ENCODE assay signal across 8 cellular contexts in the genomic region with DNA sequence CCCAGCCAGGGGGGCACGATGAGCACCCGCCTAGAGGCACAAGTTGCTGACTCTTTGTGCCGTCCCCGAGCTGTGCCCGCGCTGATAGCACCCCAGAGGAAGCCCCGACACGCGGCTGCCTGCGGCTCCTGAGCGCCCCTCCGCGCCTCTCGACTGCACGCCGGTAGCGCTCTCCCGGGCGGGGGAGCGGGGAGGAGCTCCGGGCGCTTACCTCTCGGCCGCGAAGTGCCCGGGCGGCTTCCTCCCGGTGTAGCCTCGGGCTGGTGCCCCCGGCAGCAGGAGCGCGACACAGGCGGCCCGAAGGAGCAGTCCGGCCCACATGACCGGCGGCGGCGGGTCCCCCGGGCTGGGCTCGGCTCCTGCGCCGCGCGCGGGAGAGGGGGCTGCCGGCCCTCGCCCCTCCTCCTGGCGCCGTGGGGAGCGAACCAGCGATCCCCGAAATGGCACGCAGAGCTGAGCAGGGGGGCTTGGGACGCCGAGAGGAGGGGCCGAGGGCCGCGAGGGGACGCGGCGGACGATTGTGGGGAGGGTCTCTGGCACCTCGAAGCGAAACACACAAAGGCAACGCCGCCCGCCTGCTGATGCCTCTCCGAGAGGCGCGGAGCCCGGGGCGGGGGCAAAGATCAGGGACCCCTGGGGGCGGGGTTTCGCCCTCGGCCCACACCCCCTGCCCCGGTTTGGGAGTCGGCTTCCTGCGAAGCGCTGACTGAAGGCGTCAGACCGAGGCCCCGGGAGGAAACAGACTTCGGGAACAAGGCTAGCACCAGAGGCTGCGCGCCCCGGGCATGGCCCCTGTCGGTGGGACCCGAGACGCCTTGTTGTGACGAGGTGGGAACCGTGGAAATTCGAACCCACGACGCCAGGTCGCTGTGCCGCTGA.
A peak's percentile ranks its signal among the peaks of the same experiment; 100 is the strongest.
DNase-seq lines count a peak whose midpoint lies in the region; ATAC-seq and TF ChIP-seq lines count a peak whose summit lies in the region.

A gene with protein sequence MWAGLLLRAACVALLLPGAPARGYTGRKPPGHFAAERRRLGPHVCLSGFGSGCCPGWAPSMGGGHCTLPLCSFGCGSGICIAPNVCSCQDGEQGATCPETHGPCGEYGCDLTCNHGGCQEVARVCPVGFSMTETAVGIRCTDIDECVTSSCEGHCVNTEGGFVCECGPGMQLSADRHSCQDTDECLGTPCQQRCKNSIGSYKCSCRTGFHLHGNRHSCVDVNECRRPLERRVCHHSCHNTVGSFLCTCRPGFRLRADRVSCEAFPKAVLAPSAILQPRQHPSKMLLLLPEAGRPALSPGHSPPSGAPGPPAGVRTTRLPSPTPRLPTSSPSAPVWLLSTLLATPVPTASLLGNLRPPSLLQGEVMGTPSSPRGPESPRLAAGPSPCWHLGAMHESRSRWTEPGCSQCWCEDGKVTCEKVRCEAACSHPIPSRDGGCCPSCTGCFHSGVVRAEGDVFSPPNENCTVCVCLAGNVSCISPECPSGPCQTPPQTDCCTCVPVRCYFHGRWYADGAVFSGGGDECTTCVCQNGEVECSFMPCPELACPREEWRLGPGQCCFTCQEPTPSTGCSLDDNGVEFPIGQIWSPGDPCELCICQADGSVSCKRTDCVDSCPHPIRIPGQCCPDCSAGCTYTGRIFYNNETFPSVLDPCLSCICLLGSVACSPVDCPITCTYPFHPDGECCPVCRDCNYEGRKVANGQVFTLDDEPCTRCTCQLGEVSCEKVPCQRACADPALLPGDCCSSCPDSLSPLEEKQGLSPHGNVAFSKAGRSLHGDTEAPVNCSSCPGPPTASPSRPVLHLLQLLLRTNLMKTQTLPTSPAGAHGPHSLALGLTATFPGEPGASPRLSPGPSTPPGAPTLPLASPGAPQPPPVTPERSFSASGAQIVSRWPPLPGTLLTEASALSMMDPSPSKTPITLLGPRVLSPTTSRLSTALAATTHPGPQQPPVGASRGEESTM (minus strand): TSS at position 600 of the 879 bp plus-strand sequence. CDS start 279 bp downstream, at position 321.

- 0 out of 2 replicates have a peak, but pooled peaks have one; percentile 31 for TF ChIP-seq CTCF in LNCAP (IDR thresholded peaks at IDR 0.05)

- H3K4me3 ChIP-seq in iPS-11a (ENCODE audit: low read depth, low read length), result peak within 1 kb of the TSS; percentile 77

- H3K27me3 Mint-ChIP-seq in T-helper 1 cell treated with Interleukin-12 subunit alpha and Interleukin-12 subunit beta and Interleukin-4 antibody, amounts not matched to agents 30 μg/mL and 1 μg/mL, for 36 hours (ENCODE audit: low read depth), result peaks cover 17% of the 10 kb centered on the region

- H3K27ac Mint-ChIP-seq in T-helper 1 cell treated with Interleukin-12 subunit alpha and Interleukin-12 subunit beta and Interleukin-4 antibody, amounts not matched to agents 30 μg/mL and 1 μg/mL, for 36 hours, result peak within 1 kb of the TSS; percentile 52

- H3K4me1 Mint-ChIP-seq in T-helper 1 cell treated with Interleukin-12 subunit alpha and Interleukin-12 subunit beta and Interleukin-4 antibody, amounts not matched to agents 30 μg/mL and 1 μg/mL, for 36 hours (ENCODE audit: low read depth), result peaks cover 30% of the 10 kb centered on the region

- peak; percentile 65 for ATAC-seq in GM21737 (IDR thresholded peaks at IDR 0.05; ENCODE audit: unreplicated experiment)

- peak; percentile 62 for DNase-seq in ELR (ENCODE audit: low read depth)
- DNase-seq in amygdala (lab: John Stamatoyannopoulos, UW), result peak in 31 of 56 donors; percentile 5 to 67 (median 35)
- DNase-seq in stimulated activated CD4-positive, alpha-beta T cell treated with anti-CD3 and anti-CD28 coated beads, Interleukin-12 subunit alpha, Interleukin-12 subunit beta, amount 100 ng/mL, for 4 hours, result peak; percentile 71
- no peak for DNase-seq in GOT3 (lab: John Stamatoyannopoulos, UW)

- H3K4me3 Mint-ChIP-seq in T-helper 1 cell treated with Interleukin-12 subunit alpha and Interleukin-12 subunit beta and Interleukin-4 antibody, amounts not matched to agents 30 μg/mL and 1 μg/mL, for 36 hours, result peak within 1 kb of the TSS; percentile 77

- no peaks in the 10 kb centered on the region for H3K9me3 Mint-ChIP-seq in T-helper 1 cell treated with Interleukin-12 subunit alpha and Interleukin-12 subunit beta and Interleukin-4 antibody, amounts not matched to agents 30 μg/mL and 1 μg/mL, for 36 hours

- peaks cover 22% of the 10 kb centered on the region for H3K36me3 Mint-ChIP-seq in T-helper 1 cell treated with Interleukin-12 subunit alpha and Interleukin-12 subunit beta and Interleukin-4 antibody, amounts not matched to agents 30 μg/mL and 1 μg/mL, for 36 hours (ENCODE audit: low read depth)
